Comparison of ENCODE assay signal across 12 cellular contexts in the genomic region with DNA sequence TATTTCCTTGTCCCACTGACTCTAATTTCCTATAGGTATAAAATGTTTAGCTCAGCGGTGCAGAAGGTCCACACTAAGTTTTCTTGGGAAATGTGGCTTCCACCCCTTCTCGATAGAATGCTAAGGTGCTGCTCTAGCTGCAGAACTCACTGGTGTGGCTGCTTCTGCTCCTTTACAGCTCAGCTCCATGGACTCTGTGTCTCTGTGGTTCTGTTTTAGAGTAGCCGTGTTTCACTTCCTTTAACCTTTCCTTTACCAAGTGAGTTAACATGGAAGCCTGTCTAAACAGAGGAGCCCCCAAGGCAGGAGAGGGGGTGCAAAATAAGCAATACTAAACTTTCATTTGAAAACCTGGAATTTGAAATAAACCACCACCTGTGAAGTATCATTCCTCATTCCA.
DNase-seq lines count a peak whose midpoint lies in the region; ATAC-seq, FAIRE-seq and TF ChIP-seq lines count a peak whose summit lies in the region.
"Had no signal": no experiment of that assay in that cellular context is flagged by ENCODE, and none has a peak within 500 bp of the region (broad histone marks: within the 10 kb centered on the region; RNA-seq: fewer than 3 reads in every experiment).

No MANE protein-coding gene starts in this region.

- H3K36me3 ChIP-seq in kidney (ENCODE audit: control insufficient read depth in 1 of 2, insufficient read depth in 2 of 2, low read length in 2 of 2) (no peaks in the 10 kb centered on the region), upper lobe of right lung (no peaks in the 10 kb centered on the region)

- no peaks in the 10 kb centered on the region for H3K9me3 ChIP-seq in kidney (ENCODE audit: control insufficient read depth in 1 of 2, low read length in 2 of 2)
- H3K9me3 ChIP-seq in upper lobe of right lung = no peaks in the 10 kb centered on the region

- no peak for DNase-seq in Right ventricle myocardium superior
- no peak for DNase-seq in Right ventricle myocardium inferior (ENCODE audit: missing footprints)
- peak; percentile 30 for DNase-seq in SKM-1 treated with dmso at 0.1 percent for 144 hours (lab: John Stamatoyannopoulos, UW; ENCODE audit: unreplicated experiment)
- no peak for DNase-seq in kidney
- no peak for DNase-seq in upper lobe of right lung
- no peak for DNase-seq in activated effector memory CD4-positive, alpha-beta T cell treated with Interleukin-2 at 50 U/mL for 16 hours
- DNase-seq in hepatic stellate cell (ENCODE audit: low spot score) = no peak
- DNase-seq: hypothalamus; naive thymus-derived CD8-positive, alpha-beta T cell; NCI-H2227 treated with DMSO at 0.1 percent for 48 hours; stimulated activated CD4-positive, alpha-beta T cell treated with anti-CD3 and anti-CD28 coated beads, Interleukin-2, amount 100 ng/mL, for 48 hours had no signal

- H3K27ac ChIP-seq in kidney (ENCODE audit: low read depth in 2 of 2, low read length in 2 of 2) (peak overlapping the region; percentile 39 to 66), upper lobe of right lung (peak overlapping the region; percentile 52)

- intact Hi-C loops in Right ventricle myocardium superior (cut with DNase I) (no loop called here), Right ventricle myocardium inferior (cut with DNase I) (no loop called here), kidney (cut with DNase I) (no loop called here), upper lobe of right lung (cut with DNase I) (no loop called here)

- TF ChIP-seq CTCF in kidney (IDR thresholded peaks at IDR 0.05; ENCODE audit: borderline replicate concordance, extremely low read depth, insufficient read depth) (no peak), upper lobe of right lung (IDR thresholded peaks at IDR 0.05) (no peak)

- H3K4me3 ChIP-seq in kidney (ENCODE audit: low read length in 2 of 2) (peak overlapping the region; percentile 0 to 56), upper lobe of right lung (peak overlapping the region; percentile 40)

- no peaks in the 10 kb centered on the region for H3K27me3 ChIP-seq in upper lobe of right lung

- peak overlapping the region in 1 of 2 donors; percentile 71 for H3K9ac ChIP-seq in kidney (ENCODE audit: low read length in 2 of 2)

- peaks cover 3 to 5% of the 10 kb centered on the region in 2 donors for H3K4me1 ChIP-seq in kidney (ENCODE audit: control insufficient read depth in 1 of 2, insufficient read depth in 1 of 2, low read depth in 1 of 2, low read length in 2 of 2)
- peaks cover 17% of the 10 kb centered on the region for H3K4me1 ChIP-seq in upper lobe of right lung

- no peak for FAIRE-seq in kidney (lab: Jason Lieb, UNC)

- peak; percentile 41 for ATAC-seq in Right ventricle myocardium superior (ENCODE audit: poor library complexity)
- no peak for ATAC-seq in Right ventricle myocardium inferior
- peak; percentile 57 for ATAC-seq in upper lobe of right lung
- no peak for ATAC-seq in GM19023 (IDR thresholded peaks at IDR 0.05; ENCODE audit: unreplicated experiment)
- ATAC-seq: naive thymus-derived CD8-positive, alpha-beta T cell had no signal

Comparison
In these comparisons a context has a peak if more than half of its experiments do, and no peak if none do; other contexts are left out.
1. ATAC-seq: peak in Right ventricle myocardium superior (single experiment) and upper lobe of right lung (single experiment); none in Right ventricle myocardium inferior (single experiment) and GM19023 (single experiment).